ENCODE assay signal across 1 cellular context in genomic region chr15:24924153-24924552, GRCh38.
A peak's percentile ranks its signal among the peaks of the same experiment; 100 is the strongest.
TF ChIP-seq lines count a peak whose summit lies in the region.

No MANE protein-coding gene starts in this region.

TF ChIP-seq in HepG2, 621 proteins besides CTCF, POLR2A, EP300 and RAD21 (continued from another document and continues in another):
- TF ChIP-seq ZNF407 (CRISPR knock-in tag; IDR thresholded peaks at IDR 0.05; ENCODE audit: not compliant biosample characterization) (no peak), AHR (CRISPR knock-in tag; IDR thresholded peaks at IDR 0.05) (no peak), SNRNP70 (IDR thresholded peaks at IDR 0.05; ENCODE audit: low read depth, low read length) (no peak), ZBTB43 (CRISPR knock-in tag; conservative IDR thresholded peaks at IDR 0.05) (no peak), FOXA1 (IDR thresholded peaks at IDR 0.05) (no peak), FOXA1 (CRISPR knock-in tag; IDR thresholded peaks at IDR 0.05) (0 out of 2 replicates have a peak, but pooled peaks have one; percentile 31), ATF4 (CRISPR knock-in tag; IDR thresholded peaks at IDR 0.05) (no peak), REXO4 (CRISPR knock-in tag; IDR thresholded peaks at IDR 0.05; ENCODE audit: borderline replicate concordance) (no peak), XRCC5 (optimal IDR thresholded peaks at IDR 0.05; ENCODE audit: low read length) (no peak), ZNF142 (CRISPR knock-in tag; IDR thresholded peaks at IDR 0.05) (no peak), NCOA2 (CRISPR knock-in tag; IDR thresholded peaks at IDR 0.05) (peak; percentile 32; the same call in 1 of the 2 replicates), CEBPG (CRISPR knock-in tag; IDR thresholded peaks at IDR 0.05) (peak; percentile 44), ZNF546 (CRISPR knock-in tag; conservative IDR thresholded peaks at IDR 0.05) (no peak), PLSCR1 (CRISPR knock-in tag; IDR thresholded peaks at IDR 0.05; ENCODE audit: borderline replicate concordance) (no peak), PREB (CRISPR knock-in tag; IDR thresholded peaks at IDR 0.05) (no peak), PAXIP1 (CRISPR knock-in tag; conservative IDR thresholded peaks at IDR 0.05) (peak; percentile 68), BATF2 (CRISPR knock-in tag; IDR thresholded peaks at IDR 0.05) (no peak), SRY (CRISPR knock-in tag; IDR thresholded peaks at IDR 0.05) (no peak), RBAK (CRISPR knock-in tag; IDR thresholded peaks at IDR 0.05) (no peak), JUNB (CRISPR knock-in tag; IDR thresholded peaks at IDR 0.05; ENCODE audit: borderline replicate concordance) (no peak), ZNF430 (CRISPR knock-in tag; IDR thresholded peaks at IDR 0.05) (no peak), ZBTB42 (CRISPR knock-in tag; IDR thresholded peaks at IDR 0.05) (no peak), ZNF790 (CRISPR knock-in tag; IDR thresholded peaks at IDR 0.05; ENCODE audit: borderline replicate concordance) (no peak), ELF3 (CRISPR knock-in tag; IDR thresholded peaks at IDR 0.05) (no peak), DNMT1 (CRISPR knock-in tag; IDR thresholded peaks at IDR 0.05) (no peak), MBD4 (IDR thresholded peaks at IDR 0.05; ENCODE audit: borderline replicate concordance, low read length) (no peak), ZBTB7A (CRISPR knock-in tag; IDR thresholded peaks at IDR 0.05) (no peak), YY1 (IDR thresholded peaks at IDR 0.05; ENCODE audit: insufficient read depth, insufficient replicate concordance, low read depth, low read length) (no peak), PRDM4 (CRISPR knock-in tag; IDR thresholded peaks at IDR 0.05; ENCODE audit: borderline replicate concordance) (no peak), GATA4 (IDR thresholded peaks at IDR 0.05; ENCODE audit: borderline replicate concordance, low read depth) (0 out of 2 replicates have a peak, but pooled peaks have one; percentile 27)
